19 cellular contexts compared by ENCODE assay signal in the genomic region with DNA sequence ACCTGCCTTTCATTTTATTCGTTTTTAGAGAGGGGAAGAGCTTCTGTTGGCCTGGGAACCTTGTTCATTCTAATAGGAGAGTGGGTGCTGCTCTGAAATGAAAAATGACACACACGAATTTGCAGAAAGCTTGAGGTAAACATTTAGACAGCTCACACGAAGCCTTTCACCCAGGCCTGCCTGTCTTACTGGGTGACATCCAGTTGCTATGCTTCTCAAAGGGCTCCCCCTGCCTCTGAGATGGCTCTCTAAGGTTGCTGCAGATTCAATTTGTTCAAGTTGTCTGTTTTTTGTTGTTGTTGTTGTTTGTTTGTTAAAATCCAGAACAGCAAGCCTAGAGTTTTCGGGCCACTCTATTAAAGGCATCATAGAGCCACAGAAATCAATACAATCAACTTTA. TPM values are rescaled to one million over a fixed set of nuclear protein-coding genes. Genes with fewer than 3 reads are reported as not detected.
DNase-seq lines count a peak whose midpoint lies in the region; ATAC-seq and TF ChIP-seq lines count a peak whose summit lies in the region.
"Had no signal": no experiment of that assay in that cellular context is flagged by ENCODE, and none has a peak within 500 bp of the region (broad histone marks: within the 10 kb centered on the region; RNA-seq: fewer than 3 reads in every experiment).

No MANE protein-coding gene starts in this region.

- WGBS in mesendoderm (ENCODE audit: extremely low coverage, insufficient coverage, low lambda C conversion rate), result no CpG with 5 or more reads among the region's 4 CpGs
- WGBS in sigmoid colon, 2 donors, result 35 to 57% methylated on average over 4 of the region's 4 CpGs

- H3K9ac ChIP-seq in OCI-LY1 (ENCODE audit: low read length) (peak overlapping the region; percentile 11; the same call in 1 of the 2 replicates), mesendoderm (ENCODE audit: low read length) (no peak overlapping the region)

- no peak overlapping the region for H2BK15ac ChIP-seq in mesendoderm (replicated peaks; ENCODE audit: low read depth)

- H3K27ac ChIP-seq in GM23338 (ENCODE audit: low read depth) (no peak overlapping the region), OCI-LY1 (ENCODE audit: low read depth, low read length, poor library complexity, severe bottlenecking) (peak overlapping the region; percentile 34), mesendoderm (ENCODE audit: low read depth, low read length) (no peak overlapping the region), sigmoid colon (no peak overlapping the region)
- H3K27ac ChIP-seq: HL-60, vagina had no signal

- H3K56ac ChIP-seq in mesendoderm (ENCODE audit: low read length), result no peak overlapping the region

- H3K36me3 Mint-ChIP-seq in GM23338 (ENCODE audit: low read depth), result no peaks in the 10 kb centered on the region
- H3K36me3 Mint-ChIP-seq: CD4-positive, alpha-beta memory T cell; naive B cell had no signal

- H3K4me3 Mint-ChIP-seq in GM23338, result no peak overlapping the region
- H3K4me3 Mint-ChIP-seq: activated T-cell treated with anti-CD3 and anti-CD28 coated beads, Interleukin-2, amount 50 U/mL, for 72 hours; CD4-positive, alpha-beta memory T cell; central memory CD8-positive, alpha-beta T cell; naive B cell had no signal

- H3K9me3 ChIP-seq in OCI-LY1 (ENCODE audit: low read length), result no peaks in the 10 kb centered on the region
- no peaks in the 10 kb centered on the region for H3K9me3 ChIP-seq in sigmoid colon
- H3K9me3 ChIP-seq: MG63, vagina had no signal

- DNase-seq in GM23338 (ENCODE audit: low spot score), result peak; percentile 44
- peak; percentile 23 for DNase-seq in mesendoderm
- no peak for DNase-seq in GM19240 (ENCODE audit: insufficient read length, low spot score)
- no peak for DNase-seq in activated naive CD4-positive, alpha-beta T cell treated with Interleukin-2 at 50 U/mL for 16 hours
- DNase-seq in sigmoid colon, result no peak
- DNase-seq in Right ventricle myocardium inferior (ENCODE audit: missing footprints), result no peak
- DNase-seq: activated T-cell treated with anti-CD3 and anti-CD28 coated beads, Interleukin-2, amount 50 U/mL, for 72 hours; CD4-positive, alpha-beta memory T cell; GOT3; MG63; naive B cell; NCI-H446 treated with DMSO at 0.1 percent for 48 hours; SHP77 treated with DMSO at 0.1 percent for 48 hours; small intestine had no signal

- H3K27ac Mint-ChIP-seq in GM23338, result no peak overlapping the region
- H3K27ac Mint-ChIP-seq: activated T-cell treated with anti-CD3 and anti-CD28 coated beads, Interleukin-2, amount 50 U/mL, for 72 hours; CD4-positive, alpha-beta memory T cell; naive B cell had no signal

- no peak overlapping the region for H3K18ac ChIP-seq in mesendoderm (ENCODE audit: low read length)

- intact Hi-C loops in sigmoid colon (cut with DNase I), result no loop called here
- intact Hi-C loops in Right ventricle myocardium inferior (cut with DNase I), result no loop called here

- no peaks in the 10 kb centered on the region for H3K79me1 ChIP-seq in mesendoderm (ENCODE audit: low read length)

- H2BK5ac ChIP-seq in mesendoderm (ENCODE audit: low read length), result no peak overlapping the region

- H3F3A ChIP-seq in GM23338 (replicated peaks; ENCODE audit: low read depth) (no peaks in the 10 kb centered on the region), OCI-LY1 (ENCODE audit: insufficient read depth, low read length) (no peaks in the 10 kb centered on the region)

- H2AK5ac ChIP-seq in mesendoderm (ENCODE audit: low read length), result no peak overlapping the region

- no peak overlapping the region for H3K4ac ChIP-seq in mesendoderm (ENCODE audit: low read depth, low read length)

- H3K79me2 ChIP-seq in GM23338 (replicated peaks; ENCODE audit: insufficient read depth), result 0 out of 2 replicates have a peak, but pooled peaks cover 4% of the 10 kb centered on the region
- H3K79me2 ChIP-seq in OCI-LY1 (ENCODE audit: insufficient read depth, low read length), result no peaks in the 10 kb centered on the region
- H3K79me2 ChIP-seq in mesendoderm (ENCODE audit: control insufficient read depth, insufficient read depth, low read length), result no peaks in the 10 kb centered on the region

- H3K9me2 ChIP-seq in GM23338 (ENCODE audit: insufficient read depth), result no peaks in the 10 kb centered on the region
- no peaks in the 10 kb centered on the region for H3K9me2 ChIP-seq in OCI-LY1 (ENCODE audit: low read depth, low read length)

- H2BK120ac ChIP-seq in mesendoderm (ENCODE audit: low read depth, low read length), result no peak overlapping the region

- no peak overlapping the region for H4K8ac ChIP-seq in mesendoderm (ENCODE audit: low read depth, low read length)

- no peak overlapping the region for H3K4me3 ChIP-seq in GM23338
- H3K4me3 ChIP-seq in OCI-LY1 (ENCODE audit: low read depth, low read length, poor library complexity, severe bottlenecking), result no peak overlapping the region
- no peak overlapping the region for H3K4me3 ChIP-seq in mesendoderm (ENCODE audit: low read length)
- H3K4me3 ChIP-seq in sigmoid colon, result no peak overlapping the region
- H3K4me3 ChIP-seq: MG63, vagina had no signal

- H3K23ac ChIP-seq in mesendoderm (ENCODE audit: low read length), result no peak overlapping the region

- ATAC-seq in GM18498 (IDR thresholded peaks at IDR 0.05; ENCODE audit: unreplicated experiment), result peak; percentile 71
- peak; percentile 59 for ATAC-seq in GM23338
- ATAC-seq in Right ventricle myocardium inferior, result no peak
- ATAC-seq: activated T-cell treated with anti-CD3 and anti-CD28 coated beads, Interleukin-2, amount 50 U/mL, for 72 hours had no signal

- H3K4me1 Mint-ChIP-seq in GM23338, result peaks cover 3% of the 10 kb centered on the region; the same call in 2 of the 3 replicates
- H3K4me1 Mint-ChIP-seq: CD4-positive, alpha-beta memory T cell; central memory CD8-positive, alpha-beta T cell; naive B cell had no signal

- H4K20me1 ChIP-seq in GM23338 (replicated peaks; ENCODE audit: insufficient read depth), result no peaks in the 10 kb centered on the region
- H4K20me1 ChIP-seq in OCI-LY1 (ENCODE audit: insufficient read depth, low read length), result no peaks in the 10 kb centered on the region

- H3K4me2 ChIP-seq in GM23338 (no peak overlapping the region), OCI-LY1 (ENCODE audit: low read length) (peak overlapping the region; percentile 41), mesendoderm (ENCODE audit: low read length) (no peak overlapping the region)

- H3K27me3 ChIP-seq in GM23338 (ENCODE audit: insufficient read depth), result no peaks in the 10 kb centered on the region
- no peaks in the 10 kb centered on the region for H3K27me3 ChIP-seq in OCI-LY1 (ENCODE audit: insufficient read depth, low read length)
- H3K27me3 ChIP-seq in mesendoderm (ENCODE audit: insufficient read depth, low read length, poor library complexity), result no peaks in the 10 kb centered on the region
- H3K27me3 ChIP-seq in sigmoid colon, result no peaks in the 10 kb centered on the region
- H3K27me3 ChIP-seq: MG63, vagina had no signal

- H4K5ac ChIP-seq in mesendoderm (ENCODE audit: low read length), result no peak overlapping the region

- peak; percentile 35 to 57 for TF ChIP-seq CTCF in GM23338 (conservative IDR thresholded peaks at IDR 0.05; ENCODE audit: low read depth in 2 of 2)
- TF ChIP-seq CTCF in OCI-LY1 (IDR thresholded peaks at IDR 0.05; ENCODE audit: low read length), result peak; percentile 64
- TF ChIP-seq CTCF in sigmoid colon (IDR thresholded peaks at IDR 0.05), result no peak

- H3K36me3 ChIP-seq in GM23338 (ENCODE audit: insufficient read depth) (no peaks in the 10 kb centered on the region), OCI-LY1 (ENCODE audit: insufficient read depth, low read length) (no peaks in the 10 kb centered on the region), mesendoderm (ENCODE audit: control insufficient read depth, insufficient read depth, low read length) (no peaks in the 10 kb centered on the region), sigmoid colon (no peaks in the 10 kb centered on the region)
- H3K36me3 ChIP-seq: MG63, vagina had no signal

- TF ChIP-seq EP300 in sigmoid colon (IDR thresholded peaks at IDR 0.05), result no peak

- no peak for TF ChIP-seq POLR2A in sigmoid colon (IDR thresholded peaks at IDR 0.05)

- H3K27me3 Mint-ChIP-seq in GM23338 (ENCODE audit: insufficient read depth, low read depth, poor library complexity), result no peaks in the 10 kb centered on the region
- H3K27me3 Mint-ChIP-seq: CD4-positive, alpha-beta memory T cell; central memory CD8-positive, alpha-beta T cell had no signal

- H2AFZ ChIP-seq in GM23338, result no peak overlapping the region
- H2AFZ ChIP-seq in OCI-LY1 (ENCODE audit: low read length), result peak overlapping the region; percentile 60

- no peaks in the 10 kb centered on the region for H3K9me3 Mint-ChIP-seq in GM23338
- H3K9me3 Mint-ChIP-seq: activated T-cell treated with anti-CD3 and anti-CD28 coated beads, Interleukin-2, amount 50 U/mL, for 72 hours; CD4-positive, alpha-beta memory T cell; central memory CD8-positive, alpha-beta T cell had no signal

- H3K4me1 ChIP-seq in GM23338 (ENCODE audit: insufficient read depth) (no peaks in the 10 kb centered on the region), OCI-LY1 (ENCODE audit: insufficient read depth, low read length, severe bottlenecking) (peaks cover 16% of the 10 kb centered on the region), mesendoderm (ENCODE audit: control insufficient read depth, low read depth, low read length) (no peaks in the 10 kb centered on the region), sigmoid colon (no peaks in the 10 kb centered on the region)
- H3K4me1 ChIP-seq: vagina had no signal

RNA-seq across cellular contexts. Expression of a gene that starts 18.1 kb away (rescaled TPM):
- total RNA-seq in GM23338 (2014; rRNA removed; shearing (Covaris generic)), result 5.4 and 7.0 TPM in 2 replicates
- polyA plus RNA-seq in GM23338 (2016; fragmentation: Nextera tagmentation; extraction: Ambion mirVana), result 4.6 and 6.3 TPM in 2 replicates
- polyA plus RNA-seq in mesendoderm (2013, experiment 1 of 2), result 0.51 TPM
- polyA plus RNA-seq in mesendoderm (2013, experiment 2 of 2), result 0.49 TPM
- total RNA-seq in sigmoid colon, result 1 to 10 TPM in 1 of 4 donors, under 1 TPM in 2, not detected in 1; 0.28 to 2.4 (median 0.36) TPM
- under 1 TPM in 1 of 3 donors, not detected in 2; 0.12 TPM for polyA plus RNA-seq in sigmoid colon
- total RNA-seq in Right ventricle myocardium inferior, result 0.16 TPM
- total RNA-seq: CD4-positive, alpha-beta memory T cell; vagina had no signal

Comparison
In these comparisons a context has a peak if more than half of its experiments do, and no peak if none do; other contexts are left out.
1. DNase-seq: peak in GM23338 (single experiment) and mesendoderm (single experiment); none in GM19240 (single experiment), activated naive CD4-positive, alpha-beta T cell treated with Interleukin-2 at 50 U/mL for 16 hours (single experiment), sigmoid colon (single experiment) and Right ventricle myocardium inferior (single experiment).
2. CTCF ChIP-seq: peak in GM23338 (2 of 2) and OCI-LY1 (single experiment); none in sigmoid colon (0 of 4).